ENCODE assay signal across 8 cellular contexts in the genomic region with DNA sequence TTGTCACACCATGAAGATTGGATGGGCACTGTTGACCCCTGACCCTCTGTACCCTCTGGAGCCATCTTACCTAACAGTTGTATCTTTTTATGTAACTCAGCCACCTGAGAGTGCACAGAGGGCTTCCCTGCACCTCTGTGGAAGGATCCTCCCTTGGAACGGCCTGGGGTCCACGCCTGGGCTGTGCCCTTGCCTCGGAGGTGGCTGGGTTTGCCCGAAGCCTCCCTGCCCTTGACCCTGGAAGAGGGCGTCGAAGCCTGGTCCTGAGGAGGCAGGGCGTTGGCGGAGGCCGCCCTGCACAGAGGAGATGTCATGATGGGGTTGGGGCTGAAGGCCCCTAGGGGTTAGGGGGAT. TPM values are rescaled to one million over a fixed set of nuclear protein-coding genes. Genes with fewer than 3 reads are reported as not detected.
DNase-seq lines count a peak whose midpoint lies in the region; ATAC-seq and TF ChIP-seq lines count a peak whose summit lies in the region.

No MANE protein-coding gene starts in this region.

- ATAC-seq in GM18505 (IDR thresholded peaks at IDR 0.05; ENCODE audit: unreplicated experiment) (peak; percentile 18), HG02973 (IDR thresholded peaks at IDR 0.05; ENCODE audit: unreplicated experiment) (peak; percentile 6), lung (ENCODE audit: insufficient read depth, low FRiP score) (no peak)

- H3K4me1 ChIP-seq in adrenal gland (replicated peaks in 1 of 2) (peaks cover 12 to 17% of the 10 kb centered on the region in 2 donors), lung (ENCODE audit: control insufficient read depth in 2 of 2, insufficient read depth in 2 of 2, low read length in 2 of 2) (peaks cover 0 to 9% of the 10 kb centered on the region in 2 donors)

- peak overlapping the region in 1 of 4 donors; percentile 81 for H3K4me3 ChIP-seq in adrenal gland
- peak overlapping the region; percentile 27 for H3K4me3 ChIP-seq in lung

- DNase-seq in adrenal gland = no peak
- DNase-seq in lung (ENCODE audit: low spot score) = no peak
- DNase-seq in globus pallidus (ENCODE audit: low spot score) = no peak
- no peak for DNase-seq in activated CD8-positive, alpha-beta memory T cell treated with anti-CD3 and anti-CD28 coated beads for 24 hours
- no peak for DNase-seq in NCI-H1436 (lab: John Stamatoyannopoulos, UW)
- no peak for DNase-seq in NCI-H2107 (lab: John Stamatoyannopoulos, UW)

- intact Hi-C loops in adrenal gland (cut with DNase I) = loop anchor here (5.0 kb wide), 2 partner anchors 47 to 52 kb away; partner anchors contain the start of gene EPOR (in 1 of the 2)

- H3K27me3 ChIP-seq in adrenal gland (no peaks in the 10 kb centered on the region), lung (ENCODE audit: control insufficient read depth, insufficient read depth) (no peaks in the 10 kb centered on the region)

- TF ChIP-seq POLR2A in GM18505 (IDR thresholded peaks at IDR 0.05; ENCODE audit: borderline replicate concordance, extremely low read depth, insufficient read depth, insufficient read length) = no peak
- no peak for TF ChIP-seq POLR2A in adrenal gland (IDR thresholded peaks at IDR 0.05)

- WGBS in adrenal gland, 4 donors = 0 to 6% (median 2%) methylated on average over 4 to 9 of the region's 9 CpGs; no CpG with 5 or more reads in 1 of the 4 donors
- WGBS in lung, 2 donors = 8 to 19% methylated on average over 9 of the region's 9 CpGs

- TF ChIP-seq CTCF in adrenal gland (IDR thresholded peaks at IDR 0.05) (no peak), lung (IDR thresholded peaks at IDR 0.05; ENCODE audit: control extremely low read depth, extremely low read depth) (no peak)

- no peaks in the 10 kb centered on the region for H3K9me3 ChIP-seq in adrenal gland (replicated peaks in 1 of 3)
- no peaks in the 10 kb centered on the region for H3K9me3 ChIP-seq in lung (ENCODE audit: control insufficient read depth in 2 of 2, insufficient read depth in 1 of 2, low read length in 1 of 2)

- peak overlapping the region in 4 of 5 donors; percentile 51 to 87 (median 72) for H3K27ac ChIP-seq in adrenal gland
- H3K27ac ChIP-seq in lung (ENCODE audit: low read depth in 1 of 2, low read length in 1 of 2) = peak overlapping the region; percentile 78 to 83

- peaks cover 0 to 33% of the 10 kb centered on the region in 2 donors for H3K36me3 ChIP-seq in adrenal gland (replicated peaks in 1 of 2)
- H3K36me3 ChIP-seq in lung (ENCODE audit: control insufficient read depth in 2 of 2, insufficient read depth in 2 of 2, low read length in 2 of 2) = peaks cover 0 to 18% of the 10 kb centered on the region in 2 donors

RNA-seq across cellular contexts. Expression of gene ODAD3, which starts 0.2 kb away (rescaled TPM):
- total RNA-seq in adrenal gland (1 to 10 TPM in 7 of 8 donors, under 1 TPM in 1; 0.69 to 4.7 (median 2.3) TPM), lung (1 to 10 TPM; 3.9 to 9.8 TPM)
- polyA plus RNA-seq in adrenal gland (1 to 10 TPM; 3.1 to 7.9 (median 4.8) TPM), lung (1 to 10 TPM; 2.0 to 4.5 TPM)

RNA-seq across cellular contexts. Expression of gene PRKCSH, which starts 0.8 kb away (rescaled TPM):
- 100 to 1,000 TPM; 132 to 359 (median 247) TPM for total RNA-seq in adrenal gland
- polyA plus RNA-seq in adrenal gland = 100 to 1,000 TPM; 142 to 228 (median 177) TPM
- 100 to 1,000 TPM; 115 to 315 TPM for total RNA-seq in lung
- polyA plus RNA-seq in lung = 100 to 1,000 TPM; 142 to 174 TPM

RNA-seq across cellular contexts. Expression of gene RGL3, which starts 15.6 kb away (rescaled TPM):
- total RNA-seq in adrenal gland (10 to 100 TPM; 10.3 to 63.9 (median 36.1) TPM), lung (10 to 100 TPM; 35.2 to 45.2 TPM)
- polyA plus RNA-seq in adrenal gland (100 to 1,000 TPM in 1 of 3 donors, 10 to 100 TPM in 2; 24.2 to 207 (median 64.1) TPM), lung (10 to 100 TPM; 10.4 to 39.3 TPM)

RNA-seq across cellular contexts. Expression of gene ELAVL3, which starts 46.2 kb away (rescaled TPM):
- total RNA-seq in adrenal gland (1 to 10 TPM in 2 of 8 donors, under 1 TPM in 3, not detected in 3; 0.11 to 5.4 (median 0.27) TPM), lung (under 1 TPM in 1 of 2 donors, not detected in 1; 0.34 TPM)
- polyA plus RNA-seq in adrenal gland (1 to 10 TPM in 2 of 3 donors, under 1 TPM in 1; 0.47 to 1.5 (median 1.2) TPM), lung (under 1 TPM in 1 of 2 donors, not detected in 1; 0.15 TPM)

RNA-seq across cellular contexts. Expression of gene EPOR, which starts 50.6 kb away (rescaled TPM):
- total RNA-seq in adrenal gland (10 to 100 TPM; 15.7 to 37.9 (median 23.5) TPM), lung (10 to 100 TPM; 14.5 to 20.6 TPM)
- polyA plus RNA-seq in adrenal gland (10 to 100 TPM in 2 of 3 donors, 1 to 10 TPM in 1; 6.8 to 74.0 (median 49.3) TPM), lung (10 to 100 TPM in 1 of 2 donors, 1 to 10 TPM in 1; 8.7 to 14.7 TPM)
